ENCODE assay signal across 10 cellular contexts in genomic region chr2:111704246-111704645, GRCh38.
A peak's percentile ranks its signal among the peaks of the same experiment; 100 is the strongest.
DNase-seq lines count a peak whose midpoint lies in the region; ATAC-seq and TF ChIP-seq lines count a peak whose summit lies in the region.
"Had no signal": no experiment of that assay in that cellular context is flagged by ENCODE, and none has a peak within 500 bp of the region (broad histone marks: within the 10 kb centered on the region; RNA-seq: fewer than 3 reads in every experiment).

No MANE protein-coding gene starts in this region.

- ATAC-seq in GM18505 (IDR thresholded peaks at IDR 0.05; ENCODE audit: unreplicated experiment): no peak
- ATAC-seq in HG03045 (IDR thresholded peaks at IDR 0.05; ENCODE audit: unreplicated experiment): no peak
- ATAC-seq: CD8-positive, alpha-beta T cell had no signal

- no peaks in the 10 kb centered on the region for H3K9me3 Mint-ChIP-seq in T-helper 1 cell treated with Interleukin-12 subunit alpha and Interleukin-12 subunit beta and Interleukin-4 antibody, amounts not matched to agents 30 μg/mL and 1 μg/mL, for 36 hours
- H3K9me3 Mint-ChIP-seq: CD8-positive, alpha-beta T cell had no signal

- DNase-seq in A172 (ENCODE audit: low spot score) (peak; percentile 90), HCEC 1CT (peak; percentile 57), glomerular visceral epithelial cell (ENCODE audit: extremely low spot score) (peak; percentile 91), NCI-H1417 treated with DMSO at 0.1 percent for 48 hours (lab: John Stamatoyannopoulos, UW) (no peak)
- no peak for DNase-seq in activated CD4-positive, CD25-positive, alpha-beta regulatory T cell treated with anti-CD3 and anti-CD28 coated beads, Interleukin-2, amount 50 U/mL, for 72 hours
- DNase-seq: CD8-positive, alpha-beta T cell; NCI-H1092 treated with DMSO at 0.1 percent for 48 hours had no signal

- H3K36me3 Mint-ChIP-seq in T-helper 1 cell treated with Interleukin-12 subunit alpha and Interleukin-12 subunit beta and Interleukin-4 antibody, amounts not matched to agents 30 μg/mL and 1 μg/mL, for 36 hours (ENCODE audit: low read depth): peaks cover 6% of the 10 kb centered on the region
- H3K36me3 Mint-ChIP-seq: CD8-positive, alpha-beta T cell had no signal

- peaks cover 70% of the 10 kb centered on the region for H3K4me1 Mint-ChIP-seq in T-helper 1 cell treated with Interleukin-12 subunit alpha and Interleukin-12 subunit beta and Interleukin-4 antibody, amounts not matched to agents 30 μg/mL and 1 μg/mL, for 36 hours (ENCODE audit: low read depth)

- no peak for TF ChIP-seq POLR2A in GM18505 (IDR thresholded peaks at IDR 0.05; ENCODE audit: borderline replicate concordance, extremely low read depth, insufficient read depth, insufficient read length)

- no peak overlapping the region for H3K4me3 Mint-ChIP-seq in T-helper 1 cell treated with Interleukin-12 subunit alpha and Interleukin-12 subunit beta and Interleukin-4 antibody, amounts not matched to agents 30 μg/mL and 1 μg/mL, for 36 hours
- H3K4me3 Mint-ChIP-seq: CD8-positive, alpha-beta T cell had no signal

- no peaks in the 10 kb centered on the region for H3K27me3 Mint-ChIP-seq in T-helper 1 cell treated with Interleukin-12 subunit alpha and Interleukin-12 subunit beta and Interleukin-4 antibody, amounts not matched to agents 30 μg/mL and 1 μg/mL, for 36 hours (ENCODE audit: low read depth)

- peak overlapping the region; percentile 57 for H3K27ac Mint-ChIP-seq in T-helper 1 cell treated with Interleukin-12 subunit alpha and Interleukin-12 subunit beta and Interleukin-4 antibody, amounts not matched to agents 30 μg/mL and 1 μg/mL, for 36 hours
- H3K27ac Mint-ChIP-seq: CD8-positive, alpha-beta T cell had no signal

Comparison
In these comparisons a context has a peak if more than half of its experiments do, and no peak if none do; other contexts are left out.
1. DNase-seq: peak in A172 (single experiment), HCEC 1CT (single experiment) and glomerular visceral epithelial cell (single experiment); none in activated CD4-positive, CD25-positive, alpha-beta regulatory T cell treated with anti-CD3 and anti-CD28 coated beads, Interleukin-2, amount 50 U/mL, for 72 hours (single experiment) and NCI-H1417 treated with DMSO at 0.1 percent for 48 hours (single experiment).